ENCODE assay signal across 13 cellular contexts in the genomic region with DNA sequence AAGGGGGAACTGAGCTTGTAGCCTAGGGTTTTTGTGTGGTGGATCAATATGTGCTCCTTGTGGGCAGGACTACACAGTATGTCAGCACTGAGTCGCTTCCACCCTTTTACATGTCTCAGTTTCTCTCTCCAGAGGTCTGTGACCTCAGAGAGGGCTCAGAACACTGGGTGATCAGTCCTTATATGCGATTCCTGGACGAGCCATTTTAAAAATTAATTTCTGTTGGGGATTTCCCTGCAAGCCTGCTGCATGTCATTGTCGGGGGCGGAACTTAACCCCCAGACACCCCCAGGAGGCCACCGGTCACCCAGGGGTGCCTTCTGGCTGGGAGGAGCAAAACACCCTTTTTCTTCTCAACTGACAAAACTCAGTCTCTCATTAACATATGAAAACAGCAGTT. TPM values are rescaled to one million over a fixed set of nuclear protein-coding genes. Genes with fewer than 3 reads are reported as not detected.
DNase-seq lines count a peak whose midpoint lies in the region; ATAC-seq and TF ChIP-seq lines count a peak whose summit lies in the region.
"Had no signal": no experiment of that assay in that cellular context is flagged by ENCODE, and none has a peak within 500 bp of the region (broad histone marks: within the 10 kb centered on the region; RNA-seq: fewer than 3 reads in every experiment).

No MANE protein-coding gene starts in this region.

- ATAC-seq in GM21825 (IDR thresholded peaks at IDR 0.05; ENCODE audit: unreplicated experiment) = peak; percentile 52
- ATAC-seq in HG03565 (IDR thresholded peaks at IDR 0.05; ENCODE audit: unreplicated experiment) = peak; percentile 54
- ATAC-seq in GM21737 (IDR thresholded peaks at IDR 0.05; ENCODE audit: unreplicated experiment) = no peak
- ATAC-seq: body of pancreas; naive thymus-derived CD4-positive, alpha-beta T cell had no signal

- TF ChIP-seq POLR2A in GM15510 (IDR thresholded peaks at IDR 0.05; ENCODE audit: borderline replicate concordance, extremely low read depth, insufficient read length) = peak; percentile 17

- TF ChIP-seq CTCF in neural crest cell (conservative IDR thresholded peaks at IDR 0.05) = no peak

- H3K36me3 Mint-ChIP-seq in neural crest cell (ENCODE audit: low read depth) = peaks cover 39% of the 10 kb centered on the region

- H3K9me3 Mint-ChIP-seq in neural crest cell = peaks cover 4% of the 10 kb centered on the region

- H3K27ac Mint-ChIP-seq in neural crest cell (ENCODE audit: unreplicated experiment) = no peak overlapping the region
- H3K27ac Mint-ChIP-seq: naive thymus-derived CD4-positive, alpha-beta T cell had no signal

- peak overlapping the region; percentile 54 for H3K4me3 Mint-ChIP-seq in neural crest cell

- no peaks in the 10 kb centered on the region for H3K27me3 Mint-ChIP-seq in neural crest cell (ENCODE audit: low read depth)
- H3K27me3 Mint-ChIP-seq: naive thymus-derived CD4-positive, alpha-beta T cell had no signal

- peaks cover 6% of the 10 kb centered on the region for H3K4me1 Mint-ChIP-seq in neural crest cell

- DNase-seq in neural crest cell (ENCODE audit: low read depth, low spot score) (no peak), NCI-H2227 treated with DMSO at 0.1 percent for 48 hours (lab: John Stamatoyannopoulos, UW) (no peak), DMS79 treated with DMSO at 0.1 percent for 48 hours (lab: John Stamatoyannopoulos, UW) (no peak), LoVo (ENCODE audit: low spot score) (no peak)
- DNase-seq: activated effector memory CD4-positive, alpha-beta T cell treated with anti-CD3 and anti-CD28 coated beads, Interleukin-2, amount 50 U/mL, for 16 hours; BE2C; body of pancreas; naive thymus-derived CD4-positive, alpha-beta T cell; retina had no signal

RNA-seq across cellular contexts. Expression of gene DHRS7B, which starts 14.1 kb away (rescaled TPM):
- total RNA-seq in neural crest cell = 14.8 and 15.6 TPM in 2 replicates
